In the genomic region with DNA sequence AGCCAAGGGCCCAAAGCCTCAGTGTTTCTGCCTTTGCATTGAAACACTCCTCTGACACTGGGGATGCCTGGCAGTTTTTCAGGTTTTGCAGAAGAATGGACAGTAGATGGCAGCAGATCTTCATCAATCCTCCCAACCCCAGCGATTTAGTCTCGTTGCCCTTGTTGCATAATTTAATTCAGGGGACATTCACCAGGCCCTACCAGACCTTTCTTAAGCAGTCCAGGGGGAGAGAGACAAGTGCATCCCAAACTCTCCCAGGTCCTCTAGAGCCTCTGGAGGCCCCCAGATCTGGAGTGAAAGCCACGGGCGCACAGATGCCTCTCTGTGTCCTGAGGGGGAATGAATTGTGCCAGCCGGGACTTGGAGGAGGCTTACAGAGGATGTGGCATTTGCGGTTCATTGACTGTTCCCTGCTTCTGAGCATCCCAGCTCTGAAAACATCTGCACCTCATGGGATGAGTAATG, we compare ENCODE assay signal across 8 cellular contexts. TPM values are rescaled to one million over a fixed set of nuclear protein-coding genes. Genes with fewer than 3 reads are reported as not detected.
DNase-seq lines count a peak whose midpoint lies in the region; ATAC-seq, FAIRE-seq and TF ChIP-seq lines count a peak whose summit lies in the region.

No MANE protein-coding gene starts in this region.

- intact Hi-C loops in pancreas (cut with DNase I), result loop anchor here in 2 of 3 donors (5.0 to 10.0 kb wide), 3 partner anchors 114 to 324 kb away; partner anchors contain the start of gene AQP1 (in 1 of the 2)

- H3K4me3 ChIP-seq in AG10803 (ENCODE audit: low read length) (no peak overlapping the region), GM12875 (ENCODE audit: low read depth, low read length) (no peak overlapping the region), pancreas (no peak overlapping the region)

- CTCF ChIA-PET in activated CD4-positive, alpha-beta memory T cell treated with anti-CD3 and anti-CD28 coated beads, Interleukin-2, amount 10 ng/mL, durations not matched to agents 7 days and 5 days (lab: Charles Lee), result no interaction called here

- no peak for FAIRE-seq in pancreas (lab: Jason Lieb, UNC)

- peaks cover 23% of the 10 kb centered on the region for H3K4me1 Mint-ChIP-seq in activated CD4-positive, alpha-beta memory T cell treated with anti-CD3 and anti-CD28 coated beads, Interleukin-2, amount 10 ng/mL, durations not matched to agents 7 days and 5 days

- 54 to 57% methylated on average over 6 of the region's 6 CpGs for WGBS in pancreas, 2 donors

- no peak overlapping the region for H3K4me3 Mint-ChIP-seq in activated CD4-positive, alpha-beta memory T cell treated with anti-CD3 and anti-CD28 coated beads, Interleukin-2, amount 10 ng/mL, durations not matched to agents 7 days and 5 days

- H3K27me3 ChIP-seq in pancreas, result no peaks in the 10 kb centered on the region

- H3K27me3 Mint-ChIP-seq in activated CD4-positive, alpha-beta memory T cell treated with anti-CD3 and anti-CD28 coated beads, Interleukin-2, amount 10 ng/mL, durations not matched to agents 7 days and 5 days, result no peaks in the 10 kb centered on the region

- no peak overlapping the region for H3K27ac Mint-ChIP-seq in activated CD4-positive, alpha-beta memory T cell treated with anti-CD3 and anti-CD28 coated beads, Interleukin-2, amount 10 ng/mL, durations not matched to agents 7 days and 5 days

- peaks cover 0 to 4% (median 0%) of the 10 kb centered on the region in 3 donors for H3K4me1 ChIP-seq in pancreas

- TF ChIP-seq CTCF in AG10803 (conservative IDR thresholded peaks at IDR 0.05; ENCODE audit: low read length) (peak; percentile 86), GM12875 (IDR thresholded peaks at IDR 0.05; ENCODE audit: borderline replicate concordance, insufficient read depth, low read depth, low read length) (peak; percentile 58; the same call in 1 of the 2 replicates), pancreas (IDR thresholded peaks at IDR 0.05) (peak in 3 of 4 donors; percentile 40 to 55 (median 42))

- no peaks in the 10 kb centered on the region for H3K9me3 Mint-ChIP-seq in activated CD4-positive, alpha-beta memory T cell treated with anti-CD3 and anti-CD28 coated beads, Interleukin-2, amount 10 ng/mL, durations not matched to agents 7 days and 5 days

- no peaks in the 10 kb centered on the region for H3K9me3 ChIP-seq in pancreas

- H3K27ac ChIP-seq in pancreas, result no peak overlapping the region

- DNase-seq in AG10803 (ENCODE audit: low read depth), result peak; percentile 88
- DNase-seq in NCI-H446 treated with DMSO at 0.1 percent for 48 hours (lab: John Stamatoyannopoulos, UW), result peak; percentile 34
- peak; percentile 47 for DNase-seq in activated CD4-positive, alpha-beta memory T cell treated with anti-CD3 and anti-CD28 coated beads, Interleukin-2, amount 10 ng/mL, durations not matched to agents 7 days and 5 days
- peak; percentile 78 for DNase-seq in germinal center (ENCODE audit: low spot score)
- peak in 3 of 6 donors; percentile 41 to 76 (median 43) for DNase-seq in pancreas

- POLR2A ChIA-PET in activated CD4-positive, alpha-beta memory T cell treated with anti-CD3 and anti-CD28 coated beads, Interleukin-2, amount 10 ng/mL, durations not matched to agents 7 days and 5 days (lab: Charles Lee), result no interaction called here

- H3K36me3 ChIP-seq in pancreas, result no peaks in the 10 kb centered on the region

- peak; percentile 24 for ATAC-seq in HG03103 (IDR thresholded peaks at IDR 0.05; ENCODE audit: low read depth, unreplicated experiment)
- ATAC-seq in pancreas, result peak; percentile 84 to 91 (median 88)
- no peak for ATAC-seq in HG03460 (IDR thresholded peaks at IDR 0.05; ENCODE audit: unreplicated experiment)

- H3K36me3 Mint-ChIP-seq in activated CD4-positive, alpha-beta memory T cell treated with anti-CD3 and anti-CD28 coated beads, Interleukin-2, amount 10 ng/mL, durations not matched to agents 7 days and 5 days (ENCODE audit: low read depth), result no peaks in the 10 kb centered on the region

RNA-seq across cellular contexts. Expression of gene MINDY4, which starts 29.6 kb away (rescaled TPM):
- 1 to 10 TPM; 1.5 TPM for total RNA-seq in activated CD4-positive, alpha-beta memory T cell treated with anti-CD3 and anti-CD28 coated beads, Interleukin-2, amount 10 ng/mL, durations not matched to agents 7 days and 5 days
- 1 to 10 TPM; 2.9 to 4.9 (median 3.5) TPM for total RNA-seq in pancreas
- 1 to 10 TPM; 3.9 to 4.3 TPM for polyA plus RNA-seq in pancreas

RNA-seq across cellular contexts. Expression of gene INMT, which starts 48.9 kb away (rescaled TPM):
- 1 to 10 TPM in 1 of 2 experiments, under 1 TPM in 1; 0.40 to 1.0 TPM for total RNA-seq in activated CD4-positive, alpha-beta memory T cell treated with anti-CD3 and anti-CD28 coated beads, Interleukin-2, amount 10 ng/mL, durations not matched to agents 7 days and 5 days
- 10 to 100 TPM in 3 of 6 donors, 1 to 10 TPM in 3; 4.2 to 11.5 (median 7.5) TPM for total RNA-seq in pancreas
- 10 to 100 TPM in 1 of 2 donors, 1 to 10 TPM in 1; 9.2 to 18.7 TPM for polyA plus RNA-seq in pancreas
